Comparison of ENCODE assay signal across 8 cellular contexts in genomic region chr15:52496776-52497470, GRCh38. TPM values are rescaled to one million over a fixed set of nuclear protein-coding genes. Genes with fewer than 3 reads are reported as not detected.
DNase-seq lines count a peak whose midpoint lies in the region; ATAC-seq lines count a peak whose summit lies in the region.

No MANE protein-coding gene starts in this region.

- H3K27ac Mint-ChIP-seq in activated T-cell treated with anti-CD3 and anti-CD28 coated beads, Interleukin-2, amount 50 U/mL, for 24 hours: peak overlapping the region; percentile 59
- H3K27ac Mint-ChIP-seq in naive thymus-derived CD4-positive, alpha-beta T cell: no peak overlapping the region

- H3K27me3 Mint-ChIP-seq in activated T-cell treated with anti-CD3 and anti-CD28 coated beads, Interleukin-2, amount 50 U/mL, for 24 hours: no peaks in the 10 kb centered on the region
- no peaks in the 10 kb centered on the region for H3K27me3 Mint-ChIP-seq in naive thymus-derived CD4-positive, alpha-beta T cell

- no peaks in the 10 kb centered on the region for H3K27me3 ChIP-seq in Karpas-422 (ENCODE audit: low read length)
- no peaks in the 10 kb centered on the region for H3K27me3 ChIP-seq in naive thymus-derived CD4-positive, alpha-beta T cell (ENCODE audit: control insufficient read depth in 2 of 2, insufficient read depth in 2 of 2, low read length in 2 of 2)

- DNase-seq in AML-193 (lab: John Stamatoyannopoulos, UW): peak; percentile 34 to 45
- DNase-seq in Karpas-422: no peak
- DNase-seq in activated T-cell treated with anti-CD3 and anti-CD28 coated beads, Interleukin-2, amount 50 U/mL, for 24 hours: peak; percentile 57
- DNase-seq in naive thymus-derived CD4-positive, alpha-beta T cell: peak in 1 of 9 donors; percentile 25
- DNase-seq in activated gamma-delta T cell (lab: John Stamatoyannopoulos, UW): no peak
- no peak for DNase-seq in amniotic stem cell (lab: John Stamatoyannopoulos, UW)

- intact Hi-C loops in naive thymus-derived CD4-positive, alpha-beta T cell (cut with micrococcal nuclease): no loop called here

- H3K36me3 Mint-ChIP-seq in activated T-cell treated with anti-CD3 and anti-CD28 coated beads, Interleukin-2, amount 50 U/mL, for 24 hours (ENCODE audit: low read depth): no peaks in the 10 kb centered on the region
- peaks cover 0 to 2% (median 0%) of the 10 kb centered on the region in 5 donors for H3K36me3 Mint-ChIP-seq in naive thymus-derived CD4-positive, alpha-beta T cell

- H3K9me3 ChIP-seq in Karpas-422 (ENCODE audit: low read length): no peaks in the 10 kb centered on the region
- H3K9me3 ChIP-seq in naive thymus-derived CD4-positive, alpha-beta T cell (ENCODE audit: control insufficient read depth in 2 of 3, low read length in 3 of 3): no peaks in the 10 kb centered on the region

- H3K9ac ChIP-seq in Karpas-422 (ENCODE audit: low read length): no peak overlapping the region

- H3K4me3 ChIP-seq in Karpas-422 (ENCODE audit: low read length): no peak overlapping the region
- no peak overlapping the region for H3K4me3 ChIP-seq in naive thymus-derived CD4-positive, alpha-beta T cell (ENCODE audit: low read length)

- no peaks in the 10 kb centered on the region for H4K20me1 ChIP-seq in Karpas-422 (ENCODE audit: insufficient read depth, low read depth, low read length)

- no peak overlapping the region for H3K4me3 Mint-ChIP-seq in activated T-cell treated with anti-CD3 and anti-CD28 coated beads, Interleukin-2, amount 50 U/mL, for 24 hours
- H3K4me3 Mint-ChIP-seq in naive thymus-derived CD4-positive, alpha-beta T cell: no peak overlapping the region

- peak; percentile 50 for ATAC-seq in naive thymus-derived CD4-positive, alpha-beta T cell
- no peak for ATAC-seq in GM19328 (IDR thresholded peaks at IDR 0.05; ENCODE audit: unreplicated experiment)
- ATAC-seq in GM21737 (IDR thresholded peaks at IDR 0.05; ENCODE audit: unreplicated experiment): no peak

- H3K27ac ChIP-seq in Karpas-422 (ENCODE audit: low read length): peak overlapping the region; percentile 48; the same call in 1 of the 2 replicates
- no peak overlapping the region for H3K27ac ChIP-seq in naive thymus-derived CD4-positive, alpha-beta T cell (ENCODE audit: low read depth, low read length)

- no peak overlapping the region for H2AFZ ChIP-seq in Karpas-422 (ENCODE audit: low read length)

- H3K4me1 ChIP-seq in Karpas-422 (ENCODE audit: low read length): peaks cover 31% of the 10 kb centered on the region
- no peaks in the 10 kb centered on the region for H3K4me1 ChIP-seq in naive thymus-derived CD4-positive, alpha-beta T cell (ENCODE audit: control insufficient read depth in 2 of 2, insufficient read depth in 2 of 2, low read length in 2 of 2)

- peak overlapping the region; percentile 42 for H3K4me2 ChIP-seq in Karpas-422 (ENCODE audit: low read depth, low read length, poor library complexity, severe bottlenecking)

- H3K9me2 ChIP-seq in Karpas-422 (replicated peaks; ENCODE audit: insufficient read depth, low read length): no peaks in the 10 kb centered on the region

- H3K9me3 Mint-ChIP-seq in activated T-cell treated with anti-CD3 and anti-CD28 coated beads, Interleukin-2, amount 50 U/mL, for 24 hours: no peaks in the 10 kb centered on the region
- H3K9me3 Mint-ChIP-seq in naive thymus-derived CD4-positive, alpha-beta T cell: no peaks in the 10 kb centered on the region

- POLR2A ChIA-PET in naive thymus-derived CD4-positive, alpha-beta T cell (lab: Charles Lee): interaction anchor here (1.5 kb wide), 1 partner anchor 16 kb away, joined by 3 read pairs; no protein-coding TSS in a partner anchor

- CTCF ChIA-PET in naive thymus-derived CD4-positive, alpha-beta T cell (lab: Charles Lee): no interaction called here

- peaks cover 87% of the 10 kb centered on the region for H3K79me2 ChIP-seq in Karpas-422 (ENCODE audit: low read length)

- no peaks in the 10 kb centered on the region for H3K36me3 ChIP-seq in Karpas-422 (ENCODE audit: insufficient read depth, low read length)
- no peaks in the 10 kb centered on the region for H3K36me3 ChIP-seq in naive thymus-derived CD4-positive, alpha-beta T cell (ENCODE audit: control insufficient read depth in 2 of 3, insufficient read depth in 3 of 3, low read length in 3 of 3)

- H3K4me1 Mint-ChIP-seq in activated T-cell treated with anti-CD3 and anti-CD28 coated beads, Interleukin-2, amount 50 U/mL, for 24 hours (ENCODE audit: low read depth): peaks cover 30% of the 10 kb centered on the region
- peaks cover 8 to 40% (median 14%) of the 10 kb centered on the region in 7 donors for H3K4me1 Mint-ChIP-seq in naive thymus-derived CD4-positive, alpha-beta T cell

RNA-seq across cellular contexts. Expression of gene MYO5A, which starts 31.8 kb away (rescaled TPM):
- total RNA-seq in Karpas-422 (2014; rRNA removed; shearing (Covaris generic); ENCODE audit: low replicate concordance): 34.8 and 50.1 TPM in 2 replicates
- 10 to 100 TPM; 19.8 to 39.6 (median 23.3) TPM for total RNA-seq in naive thymus-derived CD4-positive, alpha-beta T cell
- polyA plus RNA-seq in naive thymus-derived CD4-positive, alpha-beta T cell: 1 to 10 TPM; 4.2 to 5.7 TPM

Comparison
In these comparisons a context has a peak if more than half of its experiments do, and no peak if none do; other contexts are left out.
1. DNase-seq: peak in AML-193 (2 of 2) and activated T-cell treated with anti-CD3 and anti-CD28 coated beads, Interleukin-2, amount 50 U/mL, for 24 hours (single experiment); none in Karpas-422 (single experiment), activated gamma-delta T cell (single experiment) and amniotic stem cell (single experiment).